9 cellular contexts compared by ENCODE assay signal in genomic region chr10:119078422-119079179, GRCh38. TPM values are rescaled to one million over a fixed set of nuclear protein-coding genes. Genes with fewer than 3 reads are reported as not detected.
DNase-seq lines count a peak whose midpoint lies in the region; ATAC-seq and TF ChIP-seq lines count a peak whose summit lies in the region.
"Had no signal": no experiment of that assay in that cellular context is flagged by ENCODE, and none has a peak within 500 bp of the region (broad histone marks: within the 10 kb centered on the region; RNA-seq: fewer than 3 reads in every experiment).

No MANE protein-coding gene starts in this region.

- H3K27ac ChIP-seq in BLaER1 treated with 17β-estradiol and CSF1 and Interleukin-3, amounts not matched to agents 10 nM and 100 nM, result peak overlapping the region in 10 of 11 experiments; percentile 98 to 100 (median 100); a peak in 17 of 22 replicates
- H3K27ac ChIP-seq in Karpas-422 (ENCODE audit: low read length) (peak overlapping the region; percentile 90), coronary artery (peak overlapping the region in 1 of 2 donors; percentile 93)

- H4K20me1 ChIP-seq in BLaER1 treated with 17β-estradiol and CSF1 and Interleukin-3, amounts not matched to agents 10 nM and 100 nM, result peaks cover 63 to 69% (median 67%) of the 10 kb centered on the region in 11 experiments
- peaks cover 51% of the 10 kb centered on the region for H4K20me1 ChIP-seq in Karpas-422 (ENCODE audit: insufficient read depth, low read depth, low read length)

- H3K27me3 Mint-ChIP-seq in nephron (ENCODE audit: low read depth), result no peaks in the 10 kb centered on the region

- no peaks in the 10 kb centered on the region for H3K27me3 ChIP-seq in BLaER1 treated with 17β-estradiol and CSF1 and Interleukin-3, amounts not matched to agents 10 nM and 100 nM
- H3K27me3 ChIP-seq in Karpas-422 (ENCODE audit: low read length), result no peaks in the 10 kb centered on the region

- H3K4me1 Mint-ChIP-seq in nephron, result peaks cover 20% of the 10 kb centered on the region

- no peak overlapping the region for H2AFZ ChIP-seq in Karpas-422 (ENCODE audit: low read length)

- H3K9me3 ChIP-seq in BLaER1 treated with 17β-estradiol and CSF1 and Interleukin-3, amounts not matched to agents 10 nM and 100 nM (replicated peaks in 1 of 11), result peaks cover 0 to 9% (median 0%) of the 10 kb centered on the region in 11 experiments; a peak in 7 of 22 replicates
- no peaks in the 10 kb centered on the region for H3K9me3 ChIP-seq in Karpas-422 (ENCODE audit: low read length)

- peaks cover 72% of the 10 kb centered on the region for H3K79me2 ChIP-seq in Karpas-422 (ENCODE audit: low read length)

- peaks cover 12 to 56% (median 48%) of the 10 kb centered on the region in 11 experiments for H3K36me3 ChIP-seq in BLaER1 treated with 17β-estradiol and CSF1 and Interleukin-3, amounts not matched to agents 10 nM and 100 nM
- H3K36me3 ChIP-seq in Karpas-422 (ENCODE audit: insufficient read depth, low read length), result peaks cover 30% of the 10 kb centered on the region

- H3K4me3 Mint-ChIP-seq in nephron, result peak overlapping the region; percentile 98 to 100 (median 98)

- peaks cover 34 to 50% (median 43%) of the 10 kb centered on the region in 10 experiments for H3K4me1 ChIP-seq in BLaER1 treated with 17β-estradiol and CSF1 and Interleukin-3, amounts not matched to agents 10 nM and 100 nM
- H3K4me1 ChIP-seq in Karpas-422 (ENCODE audit: low read length), result peaks cover 34% of the 10 kb centered on the region

- H3K4me2 ChIP-seq in BLaER1 treated with 17β-estradiol and CSF1 and Interleukin-3, amounts not matched to agents 10 nM and 100 nM, result peak overlapping the region; percentile 83 to 99 (median 85)
- peak overlapping the region; percentile 91 for H3K4me2 ChIP-seq in Karpas-422 (ENCODE audit: low read depth, low read length, poor library complexity, severe bottlenecking)

- H3K4me3 ChIP-seq in BLaER1 treated with 17β-estradiol and CSF1 and Interleukin-3, amounts not matched to agents 10 nM and 100 nM, result peak overlapping the region; percentile 87 to 100 (median 94)
- peak overlapping the region; percentile 92 for H3K4me3 ChIP-seq in Karpas-422 (ENCODE audit: low read length)
- H3K4me3 ChIP-seq in coronary artery, result peak overlapping the region; percentile 78

- TF ChIP-seq CTCF in coronary artery (IDR thresholded peaks at IDR 0.05), result no peak
- TF ChIP-seq CTCF in nephron (IDR thresholded peaks at IDR 0.05; ENCODE audit: unreplicated experiment in 3 of 3), result no peak

- peak overlapping the region; percentile 6 to 99 (median 94) for H3K27ac Mint-ChIP-seq in nephron

- peak overlapping the region; percentile 99 to 100 (median 100) for H3K9ac ChIP-seq in BLaER1 treated with 17β-estradiol and CSF1 and Interleukin-3, amounts not matched to agents 10 nM and 100 nM
- peak overlapping the region; percentile 97 for H3K9ac ChIP-seq in Karpas-422 (ENCODE audit: low read length)

- H3K9me3 Mint-ChIP-seq in nephron, result no peaks in the 10 kb centered on the region

- H3K9me2 ChIP-seq in Karpas-422 (replicated peaks; ENCODE audit: insufficient read depth, low read length), result no peaks in the 10 kb centered on the region

- peaks cover 21% of the 10 kb centered on the region for H3K36me3 Mint-ChIP-seq in nephron (ENCODE audit: low read depth)

- DNase-seq in Karpas-422 (no peak), coronary artery (ENCODE audit: low spot score) (no peak), SIG-M5 (lab: John Stamatoyannopoulos, UW) (no peak), DMS114 treated with DMSO at 0.1 percent for 48 hours (lab: John Stamatoyannopoulos, UW; ENCODE audit: unreplicated experiment) (no peak)
- DNase-seq: retina had no signal

- ATAC-seq in GM21529 (IDR thresholded peaks at IDR 0.05; ENCODE audit: unreplicated experiment) (no peak), GM19351 (IDR thresholded peaks at IDR 0.05; ENCODE audit: unreplicated experiment) (no peak)

RNA-seq across cellular contexts. Expression of gene EIF3A, which starts 2.0 kb away (rescaled TPM):
- total RNA-seq in Karpas-422 (2014; rRNA removed; shearing (Covaris generic); ENCODE audit: low replicate concordance), result 90.7 and 92.1 TPM in 2 replicates

RNA-seq across cellular contexts. Expression of gene DENND10, which starts 25.3 kb away (rescaled TPM):
- 35.2 and 57.2 TPM in 2 replicates for total RNA-seq in Karpas-422 (2014; rRNA removed; shearing (Covaris generic); ENCODE audit: low replicate concordance)

RNA-seq across cellular contexts. Expression of gene NANOS1, which starts 49.1 kb away (rescaled TPM):
- 1.6 and 3.1 TPM in 2 replicates for total RNA-seq in Karpas-422 (2014; rRNA removed; shearing (Covaris generic); ENCODE audit: low replicate concordance)
